ENCODE assay signal across 10 cellular contexts in the genomic region with DNA sequence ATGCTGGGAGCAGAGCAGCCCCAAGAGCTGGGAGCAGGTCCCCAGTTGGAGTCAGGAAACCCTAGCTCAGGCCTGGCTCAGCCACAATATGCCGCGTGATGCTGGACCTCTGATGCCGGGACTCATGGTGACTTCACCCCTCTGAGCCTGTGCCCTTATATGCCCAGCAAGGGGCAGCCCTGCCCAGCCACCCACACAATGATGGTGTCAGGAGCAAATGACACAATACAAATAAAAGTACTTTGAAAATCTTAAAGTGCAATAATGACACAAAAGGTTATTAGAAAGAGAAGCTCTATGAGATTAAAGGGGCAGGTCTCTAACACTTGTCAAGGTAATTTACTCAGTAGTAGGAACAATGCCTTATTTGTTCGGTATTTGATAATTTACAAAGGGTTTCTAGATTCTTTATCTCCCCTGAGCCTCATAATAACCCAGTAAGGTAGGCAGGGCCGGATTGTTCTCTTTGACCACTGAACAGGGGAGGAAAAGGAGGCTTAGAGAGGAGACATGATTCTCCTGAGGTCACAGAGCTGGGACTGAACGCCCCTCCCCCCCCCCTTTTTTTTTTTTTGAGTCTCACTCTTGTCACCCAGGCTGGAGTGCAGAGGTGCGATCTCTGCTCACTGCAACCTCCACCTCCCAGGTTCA. TPM values are rescaled to one million over a fixed set of nuclear protein-coding genes. Genes with fewer than 3 reads are reported as not detected.
DNase-seq lines count a peak whose midpoint lies in the region; ATAC-seq and TF ChIP-seq lines count a peak whose summit lies in the region.
"Had no signal": no experiment of that assay in that cellular context is flagged by ENCODE, and none has a peak within 500 bp of the region (broad histone marks: within the 10 kb centered on the region; RNA-seq: fewer than 3 reads in every experiment).

No MANE protein-coding gene starts in this region.

- H3K36me3 Mint-ChIP-seq in stimulated activated effector memory CD8-positive, alpha-beta T cell treated with anti-CD3 and anti-CD28 coated beads, Interleukin-12 subunit alpha, Interleukin-12 subunit beta, amount 100 ng/mL, for 72 hours, result no peaks in the 10 kb centered on the region
- no peaks in the 10 kb centered on the region for H3K36me3 Mint-ChIP-seq in CD8-positive, alpha-beta T cell

- H3K4me3 Mint-ChIP-seq in stimulated activated effector memory CD8-positive, alpha-beta T cell treated with anti-CD3 and anti-CD28 coated beads, Interleukin-12 subunit alpha, Interleukin-12 subunit beta, amount 100 ng/mL, for 72 hours, result no peak overlapping the region
- H3K4me3 Mint-ChIP-seq in CD8-positive, alpha-beta T cell, result no peak overlapping the region

- peak; percentile 53 to 80 for DNase-seq in HAP-1 (ENCODE audit: low spot score in 2 of 2)
- DNase-seq in SW480 (ENCODE audit: low spot score), result peak; percentile 69
- no peak for DNase-seq in left colon
- no peak for DNase-seq in stimulated activated effector memory CD8-positive, alpha-beta T cell treated with anti-CD3 and anti-CD28 coated beads, Interleukin-12 subunit alpha, Interleukin-12 subunit beta, amount 100 ng/mL, for 72 hours (ENCODE audit: low spot score in 2 of 2)
- DNase-seq in CD8-positive, alpha-beta T cell, result no peak
- DNase-seq in SKM-1 (lab: John Stamatoyannopoulos, UW; ENCODE audit: unreplicated experiment), result no peak
- no peak for DNase-seq in NCI-H2171 treated with DMSO at 0.1 percent for 48 hours (lab: John Stamatoyannopoulos, UW)
- DNase-seq: NCI-H187, T1000 had no signal

- peaks cover 4% of the 10 kb centered on the region for H3K27me3 Mint-ChIP-seq in CD8-positive, alpha-beta T cell (ENCODE audit: low read depth)

- no peaks in the 10 kb centered on the region for H3K9me3 ChIP-seq in HAP-1
- no peaks in the 10 kb centered on the region for H3K9me3 ChIP-seq in CD8-positive, alpha-beta T cell (ENCODE audit: low read length)

- H3K4me1 ChIP-seq in HAP-1, result peaks cover 9% of the 10 kb centered on the region
- no peaks in the 10 kb centered on the region for H3K4me1 ChIP-seq in CD8-positive, alpha-beta T cell (ENCODE audit: insufficient read depth, low read length)

- H3K27ac ChIP-seq in CD8-positive, alpha-beta T cell (ENCODE audit: low read depth, low read length), result no peak overlapping the region

- CTCF ChIA-PET in CD8-positive, alpha-beta T cell (lab: Charles Lee), result interaction anchor here (0.8 to 1.5 kb wide), 3 partner anchors 9 to 145 kb away, joined by 3 to 5 read pairs (median 4); no protein-coding TSS in a partner anchor

- in situ Hi-C loops in HAP-1 (cut with MboI; ENCODE audit: low sequenced_read_pairs), result no loop called here

- TF ChIP-seq CTCF in CD8-positive, alpha-beta T cell (IDR thresholded peaks at IDR 0.05), result no peak

- POLR2A ChIA-PET in CD8-positive, alpha-beta T cell (lab: Charles Lee), result no interaction called here

- intact Hi-C loops in left colon (cut with DNase I, micrococcal nuclease), result no loop called here
- intact Hi-C loops in CD8-positive, alpha-beta T cell (cut with DNase I, micrococcal nuclease), result no loop called here

- peaks cover 8% of the 10 kb centered on the region for H3K4me1 Mint-ChIP-seq in stimulated activated effector memory CD8-positive, alpha-beta T cell treated with anti-CD3 and anti-CD28 coated beads, Interleukin-12 subunit alpha, Interleukin-12 subunit beta, amount 100 ng/mL, for 72 hours
- H3K4me1 Mint-ChIP-seq in CD8-positive, alpha-beta T cell (ENCODE audit: low read depth), result no peaks in the 10 kb centered on the region

- no peak overlapping the region for H3K27ac Mint-ChIP-seq in stimulated activated effector memory CD8-positive, alpha-beta T cell treated with anti-CD3 and anti-CD28 coated beads, Interleukin-12 subunit alpha, Interleukin-12 subunit beta, amount 100 ng/mL, for 72 hours
- no peak overlapping the region for H3K27ac Mint-ChIP-seq in CD8-positive, alpha-beta T cell

- H3K36me3 ChIP-seq in HAP-1 (replicated peaks), result no peaks in the 10 kb centered on the region
- no peaks in the 10 kb centered on the region for H3K36me3 ChIP-seq in CD8-positive, alpha-beta T cell (ENCODE audit: insufficient read depth, low read length)

- no peaks in the 10 kb centered on the region for H3K9me3 Mint-ChIP-seq in stimulated activated effector memory CD8-positive, alpha-beta T cell treated with anti-CD3 and anti-CD28 coated beads, Interleukin-12 subunit alpha, Interleukin-12 subunit beta, amount 100 ng/mL, for 72 hours
- H3K9me3 Mint-ChIP-seq in CD8-positive, alpha-beta T cell, result no peaks in the 10 kb centered on the region

- ATAC-seq in left colon, result peak; percentile 27
- ATAC-seq in stimulated activated effector memory CD8-positive, alpha-beta T cell treated with anti-CD3 and anti-CD28 coated beads, Interleukin-12 subunit alpha, Interleukin-12 subunit beta, amount 100 ng/mL, for 72 hours, result peak; percentile 40
- no peak for ATAC-seq in GM18870 (IDR thresholded peaks at IDR 0.05; ENCODE audit: unreplicated experiment)
- no peak for ATAC-seq in CD8-positive, alpha-beta T cell

- H3K27me3 ChIP-seq in HAP-1 (ENCODE audit: low read depth), result no peaks in the 10 kb centered on the region
- no peaks in the 10 kb centered on the region for H3K27me3 ChIP-seq in CD8-positive, alpha-beta T cell (ENCODE audit: insufficient read depth, low read length)

- H3K4me3 ChIP-seq in HAP-1, result no peak overlapping the region
- no peak overlapping the region for H3K4me3 ChIP-seq in CD8-positive, alpha-beta T cell (ENCODE audit: low read depth, low read length)

RNA-seq across cellular contexts. Expression of gene KIF3C, which starts 18.4 kb away (rescaled TPM):
- total RNA-seq in left colon, result 1 to 10 TPM; 2.0 to 2.3 TPM
- total RNA-seq in CD8-positive, alpha-beta T cell, result 1 to 10 TPM; 1.5 to 2.3 TPM

RNA-seq across cellular contexts. Expression of gene RAB10, which starts 33.2 kb away (rescaled TPM):
- total RNA-seq in left colon, result 100 to 1,000 TPM; 171 to 173 TPM
- total RNA-seq in CD8-positive, alpha-beta T cell, result 10 to 100 TPM; 12.7 TPM

Comparison
In these comparisons a context has a peak if more than half of its experiments do, and no peak if none do; other contexts are left out.
1. DNase-seq: peak in HAP-1 (2 of 2) and SW480 (single experiment); none in left colon (0 of 2), stimulated activated effector memory CD8-positive, alpha-beta T cell treated with anti-CD3 and anti-CD28 coated beads, Interleukin-12 subunit alpha, Interleukin-12 subunit beta, amount 100 ng/mL, for 72 hours (0 of 2), CD8-positive, alpha-beta T cell (0 of 7), SKM-1 (single experiment) and NCI-H2171 treated with DMSO at 0.1 percent for 48 hours (single experiment).
2. ATAC-seq: peak in left colon (single experiment) and stimulated activated effector memory CD8-positive, alpha-beta T cell treated with anti-CD3 and anti-CD28 coated beads, Interleukin-12 subunit alpha, Interleukin-12 subunit beta, amount 100 ng/mL, for 72 hours (single experiment); none in GM18870 (single experiment) and CD8-positive, alpha-beta T cell (single experiment).
3. RNA of gene RAB10, which starts 33.2 kb away (total RNA-seq): 171 to 173 TPM in left colon; 12.7 TPM in CD8-positive, alpha-beta T cell; every median in the first group is over 10 times any median in the second.